In the genomic region with DNA sequence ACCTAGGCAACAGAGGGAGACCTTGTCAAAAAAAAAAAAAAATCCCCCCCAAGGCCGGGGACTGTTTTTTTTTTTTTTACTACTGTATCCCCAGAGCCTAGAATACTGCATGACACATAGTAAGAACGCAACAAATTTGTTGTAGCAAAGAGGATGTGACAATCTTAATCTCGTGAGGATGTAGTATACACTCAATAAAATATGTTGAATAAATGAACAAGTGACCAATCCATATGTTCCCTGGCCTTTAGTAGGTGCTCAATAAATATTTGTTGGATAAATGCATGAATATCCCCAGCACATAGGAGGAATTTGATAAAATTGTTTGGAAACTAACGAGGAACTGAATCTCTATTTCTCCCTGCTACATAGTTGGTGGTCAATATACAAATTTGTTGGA, we compare ENCODE assay signal across 36 cellular contexts.
"Had no signal": no experiment of that assay in that cellular context is flagged by ENCODE, and none has a peak within 500 bp of the region (broad histone marks: within the 10 kb centered on the region; RNA-seq: fewer than 3 reads in every experiment).

No MANE protein-coding gene starts in this region.

- DNase-seq: Karpas-422, Kasumi-1, MG63, MM.1S, MV-4-11, NCI-H1048, NCI-H1092, NCI-H1092 treated with DMSO at 0.1 percent for 48 hours, NCI-H1105, NCI-H1105 treated with DMSO at 0.1 percent for 48 hours, NCI-H1417, NCI-H1417 treated with DMSO at 0.1 percent for 48 hours, NCI-H1436, NCI-H1436 treated with DMSO at 0.1 percent for 48 hours, NCI-H146, NCI-H1694, NCI-H1694 treated with DMSO at 0.1 percent for 48 hours, NCI-H187, NCI-H187 treated with DMSO at 0.1 percent for 48 hours, NCI-H1930, NCI-H2029, NCI-H2029 treated with DMSO at 0.1 percent for 48 hours, NCI-H2081, NCI-H2081 treated with DMSO at 0.1 percent for 48 hours, NCI-H2107, NCI-H2171, NCI-H2171 treated with DMSO at 0.1 percent for 48 hours, NCI-H2227 treated with DMSO at 0.1 percent for 48 hours, NCI-H226, NCI-H345, NCI-H446, NCI-H446 treated with DMSO at 0.1 percent for 48 hours, NCI-H510A, NCI-H510A treated with DMSO at 0.1 percent for 48 hours, NCI-H524, NCI-H524 treated with DMSO at 0.1 percent for 48 hours had no signal

- H3K4me3 ChIP-seq: MG63 had no signal

- H3K27me3 ChIP-seq: MG63 had no signal

- H3K9me3 ChIP-seq: MG63 had no signal

- H3K36me3 ChIP-seq: MG63 had no signal
